17 cellular contexts compared by ENCODE assay signal in genomic region chr22:43131773-43132501, GRCh38. TPM values are rescaled to one million over a fixed set of nuclear protein-coding genes. Genes with fewer than 3 reads are reported as not detected.
"Had no signal": no experiment of that assay in that cellular context is flagged by ENCODE, and none has a peak within 500 bp of the region (broad histone marks: within the 10 kb centered on the region; RNA-seq: fewer than 3 reads in every experiment).

No MANE protein-coding gene starts in this region.

- ATAC-seq: activated CD4-positive, CD25-positive, alpha-beta regulatory T cell treated with anti-CD3 and anti-CD28 coated beads, Interleukin-2, amount 50 U/mL, for 24 hours; left lung; pancreas; stimulated activated effector memory CD8-positive, alpha-beta T cell treated with anti-CD3 and anti-CD28 coated beads, Interleukin-12 subunit alpha, Interleukin-12 subunit beta, amount 100 ng/mL, for 72 hours had no signal

- H3K4me2 ChIP-seq: smooth muscle cell had no signal

- H3K4me3 ChIP-seq: left lung, pancreas, smooth muscle cell had no signal

- H3K9me3 ChIP-seq: left lung, pancreas had no signal

- H3K27ac ChIP-seq: left lung, pancreas had no signal

- DNase-seq: activated CD4-positive, alpha-beta memory T cell treated with anti-CD3 and anti-CD28 coated beads for 36 hours; activated gamma-delta T cell treated with Interleukin-2 at 50 U/mL for 16 hours; activated naive CD8-positive, alpha-beta T cell treated with anti-CD3 and anti-CD28 coated beads, Interleukin-2, amount 10 ng/mL, durations not matched to agents 7 days and 5 days; activated T-cell treated with anti-CD3 and anti-CD28 coated beads, Interleukin-2, amount 50 U/mL, for 48 hours; anterior cingulate cortex; effector CD4-positive, alpha-beta T cell; islet precursor cell; left lung; pancreas; retina had no signal

- H3K27me3 ChIP-seq: left lung, pancreas had no signal

RNA-seq across cellular contexts. Expression of gene TSPO, which starts 19.4 kb away (rescaled TPM):
- polyA plus RNA-seq: neural cell had no signal

RNA-seq across cellular contexts. Expression of gene BIK, which starts 21.4 kb away (rescaled TPM):
- total RNA-seq: fibroblast of lung, frontal cortex, mesenteric fat pad had no signal
- polyA plus RNA-seq: fibroblast of lung had no signal
